ENCODE assay signal across 12 cellular contexts in the genomic region with DNA sequence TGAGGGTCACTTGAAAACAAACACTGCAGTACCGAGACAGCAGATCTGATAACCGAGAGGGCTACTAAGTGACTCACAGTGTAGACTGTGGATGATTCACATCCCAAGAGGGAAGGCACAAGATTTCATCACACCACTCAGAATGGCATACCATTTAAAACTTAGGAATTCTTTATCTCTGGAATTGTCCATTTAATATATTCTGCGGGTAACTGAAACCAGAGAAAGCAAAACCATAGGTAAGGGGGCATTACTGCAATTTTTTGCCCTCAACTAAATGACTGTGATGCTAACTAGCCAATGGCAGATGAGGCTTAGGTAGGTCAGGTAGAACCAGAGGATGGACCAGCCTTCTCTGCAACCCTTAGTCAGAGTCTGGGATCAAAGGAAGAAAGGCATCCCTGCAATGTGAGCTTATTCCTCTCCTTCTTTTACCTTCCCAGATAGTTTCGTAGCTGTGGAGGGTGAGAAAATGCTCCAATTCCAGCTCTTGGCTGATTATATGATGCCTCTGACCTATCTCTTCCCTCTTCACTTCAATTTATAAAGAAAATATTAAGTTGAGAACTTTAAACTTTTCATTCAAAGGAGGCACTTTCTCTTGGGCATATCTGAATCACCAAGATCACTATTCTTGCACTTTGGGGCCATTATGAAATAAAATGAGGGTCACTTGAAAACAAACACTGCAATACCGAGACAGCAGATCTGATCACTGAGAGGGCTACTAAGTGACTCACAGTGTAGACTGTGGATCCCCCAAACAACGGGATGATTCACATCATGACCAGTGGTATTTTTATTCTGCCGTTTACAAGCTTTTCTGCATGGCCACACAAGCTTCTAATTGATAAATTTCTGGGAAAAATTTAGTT. TPM values are rescaled to one million over a fixed set of nuclear protein-coding genes. Genes with fewer than 3 reads are reported as not detected.
A peak's percentile ranks its signal among the peaks of the same experiment; 100 is the strongest.
DNase-seq lines count a peak whose midpoint lies in the region; ATAC-seq, FAIRE-seq and TF ChIP-seq lines count a peak whose summit lies in the region.
"Had no signal": no experiment of that assay in that cellular context is flagged by ENCODE, and none has a peak within 500 bp of the region (broad histone marks: within the 10 kb centered on the region; RNA-seq: fewer than 3 reads in every experiment).

No MANE protein-coding gene starts in this region.

- H3K4me1 ChIP-seq in Panc1 (ENCODE audit: control insufficient read depth, insufficient read depth, low read length): no peaks in the 10 kb centered on the region

- POLR2A ChIA-PET in Panc1 (lab: Charles Lee): no interaction called here

- H3K36me3 ChIP-seq in Panc1 (ENCODE audit: control insufficient read depth, insufficient read depth, low read length): no peaks in the 10 kb centered on the region

- no peaks in the 10 kb centered on the region for H3K27me3 ChIP-seq in Panc1 (ENCODE audit: control insufficient read depth, insufficient read depth, low read length)

- no peak overlapping the region for H3K4me3 Mint-ChIP-seq in mesothelial cell of epicardium
- H3K4me3 Mint-ChIP-seq: natural killer cell treated with Interleukin-12 subunit alpha and Interleukin-12 subunit beta and Interleukin-15 and Interleukin-18, amount 100 ng/mL, for 72 hours had no signal

- H3K27ac Mint-ChIP-seq in mesothelial cell of epicardium: peak overlapping the region; percentile 45
- H3K27ac Mint-ChIP-seq: natural killer cell treated with Interleukin-12 subunit alpha and Interleukin-12 subunit beta and Interleukin-15 and Interleukin-18, amount 100 ng/mL, for 72 hours had no signal

- in situ Hi-C loops in Panc1 (cut with HindIII; ENCODE audit: low pct_unique_long_range_greater_than_20kb, low sequenced_read_pairs): no loop called here

- H3K27me3 Mint-ChIP-seq in mesothelial cell of epicardium (ENCODE audit: low read depth): no peaks in the 10 kb centered on the region

- peaks cover 7% of the 10 kb centered on the region for H3K9me3 Mint-ChIP-seq in mesothelial cell of epicardium
- H3K9me3 Mint-ChIP-seq: natural killer cell treated with Interleukin-12 subunit alpha and Interleukin-12 subunit beta and Interleukin-15 and Interleukin-18, amount 100 ng/mL, for 72 hours had no signal

- 0 out of 2 replicates have a peak overlapping the region, but pooled peaks have one; percentile 7 for H3K27ac ChIP-seq in Panc1 (ENCODE audit: low read length)
- peak overlapping the region; percentile 73 for H3K27ac ChIP-seq in epithelial cell of prostate

- no peaks in the 10 kb centered on the region for H3K9me3 ChIP-seq in Panc1 (ENCODE audit: control insufficient read depth, insufficient read depth, low read depth, low read length)

- FAIRE-seq in GM19239 (lab: Jason Lieb, UNC): no peak

- H3K4me1 Mint-ChIP-seq in mesothelial cell of epicardium: peaks cover 38% of the 10 kb centered on the region

- BruUV-seq in Panc1 (replicated peaks; lab: Mats Ljungman, UMichigan): no TSS peak

- CTCF ChIA-PET in Panc1 (lab: Charles Lee): no interaction called here

- H3K4me3 ChIP-seq in Panc1 (ENCODE audit: low read depth in 2 of 2, low read length in 2 of 2): no peak overlapping the region

- intact Hi-C loops in Panc1 (cut with micrococcal nuclease; ENCODE audit: unreplicated experiment): no loop called here

- TF ChIP-seq CTCF in Panc1 (IDR thresholded peaks at IDR 0.05): no peak
- no peak for TF ChIP-seq CTCF in mesothelial cell of epicardium (IDR thresholded peaks at IDR 0.05; ENCODE audit: unreplicated experiment)

- peak; percentile 91 for ATAC-seq in Panc1

- DNase-seq in Daoy (ENCODE audit: low read depth) (peak; percentile 91), Panc1 (ENCODE audit: low read depth, low spot score) (peak; percentile 36), epithelial cell of prostate (ENCODE audit: low read depth, low spot score) (no peak), mesothelial cell of epicardium (ENCODE audit: low spot score in 2 of 2, unreplicated experiment in 2 of 2) (no peak), SHP77 (lab: John Stamatoyannopoulos, UW) (no peak), GM19239 (ENCODE audit: insufficient read length, low spot score) (no peak)
- no peak for DNase-seq in stimulated activated CD4-positive, alpha-beta T cell treated with anti-CD3 and anti-CD28 coated beads, Interleukin-2, amount 100 ng/mL, for 48 hours
- DNase-seq in activated T-cell treated with anti-CD3 and anti-CD28 coated beads, Interleukin-2, amount 50 U/mL, for 1 hour: no peak
- DNase-seq: activated effector memory CD4-positive, alpha-beta T cell treated with Interleukin-2 at 50 U/mL for 16 hours; NCI-H1694 had no signal

- peaks cover 6% of the 10 kb centered on the region for H3K36me3 Mint-ChIP-seq in mesothelial cell of epicardium
- H3K36me3 Mint-ChIP-seq: natural killer cell treated with Interleukin-12 subunit alpha and Interleukin-12 subunit beta and Interleukin-15 and Interleukin-18, amount 100 ng/mL, for 72 hours had no signal

RNA-seq across cellular contexts. Expression of gene ART4, which starts 6.8 kb away (rescaled TPM):
- not detected in 2 replicates for total RNA-seq in Daoy (2014; rRNA removed; shearing (Covaris generic))
- total RNA-seq in Panc1 (2021; ENCODE audit: unreplicated experiment) (not detected), mesothelial cell of epicardium (2.3 to 2.4 TPM (median 2.4 TPM) in 3 replicates)
- not detected for polyA plus RNA-seq in Panc1 (2012; ENCODE audit: insufficient read length)
- total RNA-seq: natural killer cell treated with Interleukin-12 subunit alpha and Interleukin-12 subunit beta and Interleukin-15 and Interleukin-18, amount 100 ng/mL, for 72 hours; T-helper 2 cell treated with Interferon-gamma antibody and Interleukin-4, amounts not matched to agents 100 ng/mL and 5 ng/mL, for 36 hours had no signal

RNA-seq across cellular contexts. Expression of gene SMCO3, which starts 22.6 kb away (rescaled TPM):
- total RNA-seq in Daoy (2014; rRNA removed; shearing (Covaris generic)): 0.23 TPM in 1 of 2 replicates, not detected in the other
- not detected for total RNA-seq in Panc1 (2021; ENCODE audit: unreplicated experiment)
- not detected for polyA plus RNA-seq in Panc1 (2012; ENCODE audit: insufficient read length)
- total RNA-seq in mesothelial cell of epicardium: 1.4 to 1.5 TPM (median 1.5 TPM) in 3 replicates
- total RNA-seq: natural killer cell treated with Interleukin-12 subunit alpha and Interleukin-12 subunit beta and Interleukin-15 and Interleukin-18, amount 100 ng/mL, for 72 hours; T-helper 2 cell treated with Interferon-gamma antibody and Interleukin-4, amounts not matched to agents 100 ng/mL and 5 ng/mL, for 36 hours had no signal

RNA-seq across cellular contexts. Expression of gene C12orf60, which starts 33.1 kb away (rescaled TPM):
- total RNA-seq in Daoy (2014; rRNA removed; shearing (Covaris generic)): 1.5 and 4.5 TPM in 2 replicates
- total RNA-seq in Panc1 (2021; ENCODE audit: unreplicated experiment) (0.54 TPM), mesothelial cell of epicardium (1.3 to 1.7 TPM (median 1.4 TPM) in 3 replicates)
- 0.57 TPM for polyA plus RNA-seq in Panc1 (2012; ENCODE audit: insufficient read length)

RNA-seq across cellular contexts. Expression of gene WBP11, which starts 33.3 kb away (rescaled TPM):
- total RNA-seq in Daoy (2014; rRNA removed; shearing (Covaris generic)): 15.4 and 23.7 TPM in 2 replicates
- total RNA-seq in Panc1 (2021; ENCODE audit: unreplicated experiment) (47.3 TPM), mesothelial cell of epicardium (72.8 to 81.5 TPM (median 77.0 TPM) in 3 replicates)
- polyA plus RNA-seq in Panc1 (2012; ENCODE audit: insufficient read length): 25.4 TPM

RNA-seq across cellular contexts. Expression of gene MGP, which starts 49.1 kb away (rescaled TPM):
- 39.0 and 76.2 TPM in 2 replicates for total RNA-seq in Daoy (2014; rRNA removed; shearing (Covaris generic))
- total RNA-seq in Panc1 (2021; ENCODE audit: unreplicated experiment) (0.72 TPM), mesothelial cell of epicardium (202 to 221 TPM (median 202 TPM) in 3 replicates)
- not detected for polyA plus RNA-seq in Panc1 (2012; ENCODE audit: insufficient read length)
- total RNA-seq: natural killer cell treated with Interleukin-12 subunit alpha and Interleukin-12 subunit beta and Interleukin-15 and Interleukin-18, amount 100 ng/mL, for 72 hours; T-helper 2 cell treated with Interferon-gamma antibody and Interleukin-4, amounts not matched to agents 100 ng/mL and 5 ng/mL, for 36 hours had no signal

Comparison
In these comparisons a context has a peak if more than half of its experiments do, and no peak if none do; other contexts are left out.
1. DNase-seq: peak in Daoy (single experiment) and Panc1 (single experiment); none in epithelial cell of prostate (single experiment), mesothelial cell of epicardium (0 of 2), stimulated activated CD4-positive, alpha-beta T cell treated with anti-CD3 and anti-CD28 coated beads, Interleukin-2, amount 100 ng/mL, for 48 hours (0 of 2), SHP77 (0 of 2), activated T-cell treated with anti-CD3 and anti-CD28 coated beads, Interleukin-2, amount 50 U/mL, for 1 hour (single experiment) and GM19239 (single experiment).